Comparison of ENCODE assay signal across 21 cellular contexts in the genomic region with DNA sequence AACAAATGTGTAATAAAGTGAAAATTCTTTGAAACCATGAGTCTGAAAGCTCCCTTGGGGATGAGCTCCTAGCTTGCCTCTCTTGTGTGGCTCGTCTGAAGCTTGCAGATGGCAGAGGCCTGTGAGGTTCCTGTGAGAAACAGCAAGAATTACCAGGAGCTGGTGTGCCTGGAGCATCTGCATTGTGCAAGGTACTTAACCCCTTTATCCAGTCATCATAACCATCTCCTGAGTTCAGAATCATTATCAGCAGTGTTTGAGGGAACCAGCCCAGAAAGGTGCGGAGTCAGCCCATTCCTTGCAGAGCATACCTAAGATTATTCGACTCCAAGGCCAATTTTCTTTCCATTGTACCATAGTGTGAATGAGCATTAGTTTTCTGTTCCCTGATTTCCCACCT. TPM values are rescaled to one million over a fixed set of nuclear protein-coding genes. Genes with fewer than 3 reads are reported as not detected.
DNase-seq lines count a peak whose midpoint lies in the region; ATAC-seq and TF ChIP-seq lines count a peak whose summit lies in the region.
"Had no signal": no experiment of that assay in that cellular context is flagged by ENCODE, and none has a peak within 500 bp of the region (broad histone marks: within the 10 kb centered on the region; RNA-seq: fewer than 3 reads in every experiment).

No MANE protein-coding gene starts in this region.

- no peaks in the 10 kb centered on the region for H3K9me2 ChIP-seq in GM23338 (ENCODE audit: insufficient read depth)

- CTCF ChIA-PET in activated CD8-positive, alpha-beta memory T cell treated with anti-CD3 and anti-CD28 coated beads, Interleukin-2, amount 10 ng/mL, durations not matched to agents 7 days and 5 days (lab: Charles Lee), result interaction anchor here (0.9 to 1.2 kb wide), 4 partner anchors 11 to 627 kb away, joined by 3 to 4 read pairs (median 3); no protein-coding TSS in a partner anchor

- ATAC-seq in activated CD8-positive, alpha-beta memory T cell treated with anti-CD3 and anti-CD28 coated beads, Interleukin-2, amount 10 ng/mL, durations not matched to agents 7 days and 5 days, result no peak
- no peak for ATAC-seq in GM23338
- ATAC-seq in left ventricle myocardium superior, result no peak
- ATAC-seq: A549, HCT116 had no signal

- H3K9me3 ChIP-seq in right atrium auricular region, result no peaks in the 10 kb centered on the region
- H3K9me3 ChIP-seq: A549, BE2C had no signal

- H3K4me3 Mint-ChIP-seq in activated CD8-positive, alpha-beta memory T cell treated with anti-CD3 and anti-CD28 coated beads, Interleukin-2, amount 10 ng/mL, durations not matched to agents 7 days and 5 days, result no peak overlapping the region
- H3K4me3 Mint-ChIP-seq in GM23338, result no peak overlapping the region
- H3K4me3 Mint-ChIP-seq: CD14-positive monocyte; CD4-positive, alpha-beta T cell; CD8-positive, alpha-beta memory T cell; H9 had no signal

- H3K27me3 ChIP-seq in GM23338 (ENCODE audit: insufficient read depth) (no peaks in the 10 kb centered on the region), right atrium auricular region (no peaks in the 10 kb centered on the region)
- H3K27me3 ChIP-seq: BE2C had no signal

- H3F3A ChIP-seq in GM23338 (replicated peaks; ENCODE audit: low read depth), result no peaks in the 10 kb centered on the region

- peak overlapping the region; percentile 32; the same call in 1 of the 2 replicates for H2AFZ ChIP-seq in GM23338
- H2AFZ ChIP-seq: GM23248 had no signal

- H3K36me3 ChIP-seq in GM23338 (ENCODE audit: insufficient read depth), result no peaks in the 10 kb centered on the region
- no peaks in the 10 kb centered on the region for H3K36me3 ChIP-seq in right atrium auricular region
- H3K36me3 ChIP-seq: BE2C had no signal

- no peaks in the 10 kb centered on the region for H3K4me1 ChIP-seq in GM23338 (ENCODE audit: insufficient read depth)
- no peaks in the 10 kb centered on the region for H3K4me1 ChIP-seq in right atrium auricular region
- H3K4me1 ChIP-seq: BE2C had no signal

- H3K79me2 ChIP-seq in GM23338 (replicated peaks; ENCODE audit: insufficient read depth), result no peaks in the 10 kb centered on the region

- H3K4me3 ChIP-seq in GM23338 (no peak overlapping the region), right atrium auricular region (no peak overlapping the region)
- H3K4me3 ChIP-seq: A549, GM23248 had no signal

- DNase-seq in activated CD8-positive, alpha-beta memory T cell treated with anti-CD3 and anti-CD28 coated beads, Interleukin-2, amount 50 U/mL, for 48 hours, result peak; percentile 29
- DNase-seq in activated CD8-positive, alpha-beta memory T cell treated with anti-CD3 and anti-CD28 coated beads, Interleukin-2, amount 10 ng/mL, durations not matched to agents 7 days and 5 days, result no peak
- DNase-seq in GM23338 (ENCODE audit: low spot score) (no peak), amniotic epithelial cell (ENCODE audit: low read depth) (peak; percentile 52), C1 segment of cervical spinal cord (lab: John Stamatoyannopoulos, UW) (no peak), right atrium auricular region (ENCODE audit: low spot score) (no peak), left ventricle myocardium superior (no peak)
- DNase-seq: 8988T; ACHN; AML-193; BE2C; CD4-positive, alpha-beta T cell; CD8-positive, alpha-beta memory T cell; DMS 273 treated with DMSO at 0.1 percent for 48 hours; DMS79; GF-D8; H9 had no signal

- peaks cover 17% of the 10 kb centered on the region for H3K27me3 Mint-ChIP-seq in activated CD8-positive, alpha-beta memory T cell treated with anti-CD3 and anti-CD28 coated beads, Interleukin-2, amount 10 ng/mL, durations not matched to agents 7 days and 5 days
- peaks cover 5% of the 10 kb centered on the region for H3K27me3 Mint-ChIP-seq in GM23338 (ENCODE audit: insufficient read depth, low read depth, poor library complexity)
- H3K27me3 Mint-ChIP-seq: CD4-positive, alpha-beta T cell had no signal

- H3K4me1 Mint-ChIP-seq in activated CD8-positive, alpha-beta memory T cell treated with anti-CD3 and anti-CD28 coated beads, Interleukin-2, amount 10 ng/mL, durations not matched to agents 7 days and 5 days, result no peaks in the 10 kb centered on the region
- 0 out of 3 replicates have a peak, but pooled peaks cover 2% of the 10 kb centered on the region for H3K4me1 Mint-ChIP-seq in GM23338
- H3K4me1 Mint-ChIP-seq: CD14-positive monocyte; CD8-positive, alpha-beta memory T cell had no signal

- intact Hi-C loops in left ventricle myocardium superior (cut with micrococcal nuclease), result loop anchor here (10.0 kb wide), 1 partner anchor 255 kb away; no protein-coding TSS in a partner anchor

- H3K27ac ChIP-seq in GM23338 (ENCODE audit: low read depth) (no peak overlapping the region), right atrium auricular region (no peak overlapping the region)
- H3K27ac ChIP-seq: A549, GM23248 had no signal

- no peak overlapping the region for H3K4me2 ChIP-seq in GM23338
- H3K4me2 ChIP-seq: A549 had no signal

- no peaks in the 10 kb centered on the region for H3K36me3 Mint-ChIP-seq in activated CD8-positive, alpha-beta memory T cell treated with anti-CD3 and anti-CD28 coated beads, Interleukin-2, amount 10 ng/mL, durations not matched to agents 7 days and 5 days
- H3K36me3 Mint-ChIP-seq in GM23338 (ENCODE audit: low read depth), result no peaks in the 10 kb centered on the region
- H3K36me3 Mint-ChIP-seq: CD14-positive monocyte; CD8-positive, alpha-beta memory T cell had no signal

- no peaks in the 10 kb centered on the region for H4K20me1 ChIP-seq in GM23338 (replicated peaks; ENCODE audit: insufficient read depth)

- TF ChIP-seq CTCF in GM23338 (conservative IDR thresholded peaks at IDR 0.05; ENCODE audit: low read depth in 2 of 2) (no peak), right atrium auricular region (IDR thresholded peaks at IDR 0.05) (no peak)

- no peak overlapping the region for H3K27ac Mint-ChIP-seq in activated CD8-positive, alpha-beta memory T cell treated with anti-CD3 and anti-CD28 coated beads, Interleukin-2, amount 10 ng/mL, durations not matched to agents 7 days and 5 days
- no peak overlapping the region for H3K27ac Mint-ChIP-seq in GM23338
- H3K27ac Mint-ChIP-seq: CD14-positive monocyte; CD4-positive, alpha-beta T cell; CD8-positive, alpha-beta memory T cell; H9 had no signal

- H3K9me3 Mint-ChIP-seq in activated CD8-positive, alpha-beta memory T cell treated with anti-CD3 and anti-CD28 coated beads, Interleukin-2, amount 10 ng/mL, durations not matched to agents 7 days and 5 days (ENCODE audit: low read depth), result no peaks in the 10 kb centered on the region
- no peaks in the 10 kb centered on the region for H3K9me3 Mint-ChIP-seq in GM23338
- H3K9me3 Mint-ChIP-seq: CD4-positive, alpha-beta T cell; CD8-positive, alpha-beta memory T cell; H9 had no signal

TF ChIP-seq in GM23338, 12 proteins besides CTCF, POLR2A, EP300 and RAD21 (continues in another document):
- no peak for TF ChIP-seq ZNF331 (CRISPR knock-in tag; IDR thresholded peaks at IDR 0.05; ENCODE audit: low read depth)
- no peak for TF ChIP-seq EZH2 (IDR thresholded peaks at IDR 0.05; ENCODE audit: low read depth, unreplicated experiment)

RNA-seq across cellular contexts. Expression of gene TRA2B, which starts 51.7 kb away (rescaled TPM):
- 100 to 1,000 TPM; 246 to 256 TPM for total RNA-seq in activated CD8-positive, alpha-beta memory T cell treated with anti-CD3 and anti-CD28 coated beads, Interleukin-2, amount 10 ng/mL, durations not matched to agents 7 days and 5 days
- total RNA-seq in GM23338 (2014; rRNA removed; shearing (Covaris generic)), result 323 and 602 TPM in 2 replicates
- polyA plus RNA-seq in GM23338 (2016; fragmentation: Nextera tagmentation; extraction: Ambion mirVana), result 360 and 368 TPM in 2 replicates
- total RNA-seq in right atrium auricular region (100 to 1,000 TPM; 144 to 163 TPM), left ventricle myocardium superior (45.7 TPM)

Comparison
In these comparisons a context has a peak if more than half of its experiments do, and no peak if none do; other contexts are left out.
1. DNase-seq: peak in activated CD8-positive, alpha-beta memory T cell treated with anti-CD3 and anti-CD28 coated beads, Interleukin-2, amount 50 U/mL, for 48 hours (single experiment) and amniotic epithelial cell (single experiment); none in activated CD8-positive, alpha-beta memory T cell treated with anti-CD3 and anti-CD28 coated beads, Interleukin-2, amount 10 ng/mL, durations not matched to agents 7 days and 5 days (single experiment), GM23338 (single experiment), C1 segment of cervical spinal cord (0 of 14), right atrium auricular region (single experiment) and left ventricle myocardium superior (single experiment).